Comparison of ENCODE assay signal across 8 cellular contexts in the genomic region with DNA sequence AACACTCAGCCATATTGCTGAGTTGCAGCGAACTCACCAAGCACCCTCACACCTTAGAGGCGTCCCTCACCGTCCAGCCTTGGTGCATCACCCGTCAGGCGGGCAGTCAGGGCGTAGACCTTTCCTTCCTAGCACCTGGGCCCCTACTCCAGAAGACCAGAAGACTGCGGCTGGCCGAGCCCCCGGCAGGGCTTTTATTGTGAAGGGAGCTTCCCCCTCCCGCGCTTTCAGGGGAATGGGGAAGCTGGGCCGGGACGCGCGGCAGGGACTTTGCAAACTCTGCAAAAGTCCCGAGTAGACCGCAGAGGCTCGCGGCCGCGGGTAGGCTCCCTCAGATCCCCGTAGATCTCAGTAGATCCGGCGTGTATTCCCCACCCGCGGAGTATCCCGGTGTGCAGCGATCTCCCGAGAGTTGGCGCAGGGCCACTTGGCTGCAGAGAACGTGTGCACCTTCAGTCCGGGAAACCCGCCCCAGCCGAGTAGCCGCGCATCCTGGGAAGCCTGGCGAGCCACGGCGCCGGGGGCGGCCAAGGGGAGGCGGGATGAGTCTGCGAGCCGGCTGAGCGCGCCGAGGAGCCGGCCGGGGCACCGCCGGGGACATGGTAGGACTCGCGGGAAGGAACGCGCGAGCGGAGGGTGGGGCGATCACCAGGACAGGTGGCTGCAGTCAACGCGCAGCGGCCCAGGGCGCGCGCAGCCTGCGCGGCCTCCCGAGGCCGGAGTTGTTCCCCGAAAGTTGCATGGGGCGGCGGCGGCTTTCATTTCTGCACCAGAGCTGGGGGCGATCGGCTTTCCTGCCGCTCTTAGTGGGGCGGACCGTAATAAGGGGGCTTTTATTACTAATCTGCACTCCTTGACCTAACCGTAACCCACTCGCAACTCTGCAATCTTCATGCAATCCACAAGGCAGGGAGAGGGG. TPM values are rescaled to one million over a fixed set of nuclear protein-coding genes. Genes with fewer than 3 reads are reported as not detected.
A peak's percentile ranks its signal among the peaks of the same experiment; 100 is the strongest.
DNase-seq lines count a peak whose midpoint lies in the region; ATAC-seq, FAIRE-seq and TF ChIP-seq lines count a peak whose summit lies in the region.

A gene (plus strand): TSS at position 268 of the 919 bp plus-strand sequence. CDS start 332 bp downstream, at position 600.

- peak within 1 kb of the TSS; percentile 47 for H3K4me3 ChIP-seq in AG04450 (ENCODE audit: low read depth, low read length)
- peak within 1 kb of the TSS; percentile 52 for H3K4me3 ChIP-seq in HEK293 (ENCODE audit: low read depth, low read length)
- H3K4me3 ChIP-seq in esophagus (ENCODE audit: low read depth in 1 of 2, low read length in 2 of 2) = peak within 1 kb of the TSS; percentile 52 to 62

- ATAC-seq in activated B cell treated with CpG ODN at 0.5 μM for 24 hours (ENCODE audit: low read depth) = no peak
- ATAC-seq in naive B cell (ENCODE audit: low read depth in 2 of 2) = peak in 1 of 2 donors; percentile 23
- ATAC-seq in HG03135 (IDR thresholded peaks at IDR 0.05; ENCODE audit: unreplicated experiment) = no peak

- no peak for TF ChIP-seq CTCF in AG04450 (IDR thresholded peaks at IDR 0.05; ENCODE audit: low read depth, low read length)
- no peak for TF ChIP-seq CTCF in HEK293 (tag by site-specific recombination; IDR thresholded peaks at IDR 0.05)
- no peak for TF ChIP-seq CTCF in activated B cell treated with CpG ODN at 0.5 μM for 24 hours (IDR thresholded peaks at IDR 0.05)
- no peak for TF ChIP-seq CTCF in type B pancreatic cell (conservative IDR thresholded peaks at IDR 0.05)

- DNase-seq in AG04450 (ENCODE audit: low read depth, low spot score) (no peak), activated B cell treated with CpG ODN at 0.5 μM for 24 hours (no peak), naive B cell (no peak), type B pancreatic cell (ENCODE audit: extremely low spot score, unreplicated experiment) (peak; percentile 72), GM19239 (ENCODE audit: insufficient read length, low spot score) (no peak)

- POLR2A ChIA-PET in AG04450 (lab: Yijun Ruan, JAX) (no interaction called here), HEK293 (lab: Yijun Ruan, JAX) (interaction anchor here (0.5 to 0.6 kb wide), 2 partner anchors 8 to 126 kb away, joined by 3 to 5 read pairs; a partner anchor contains a TSS), activated B cell treated with CpG ODN at 0.5 μM for 24 hours (lab: Charles Lee) (no interaction called here)

- CTCF ChIA-PET in AG04450 (lab: Charles Lee) = interaction anchor here (1.3 to 2.0 kb wide), 3 partner anchors 17 to 175 kb away, joined by 3 to 9 read pairs (median 6); no protein-coding TSS in a partner anchor
- CTCF ChIA-PET in HEK293 (lab: Yijun Ruan, JAX) = interaction anchor here (1.2 kb wide), 1 partner anchor 19 kb away, joined by 4 read pairs; no protein-coding TSS in a partner anchor
- CTCF ChIA-PET in activated B cell treated with CpG ODN at 0.5 μM for 24 hours (lab: Charles Lee) = interaction anchor here (1.0 kb wide), 1 partner anchor 12 kb away, joined by 4 read pairs; no protein-coding TSS in a partner anchor

- H3K9me3 ChIP-seq in AG04450 (ENCODE audit: control insufficient read depth, insufficient read depth, low read length) = peaks cover 3% of the 10 kb centered on the region
- no peaks in the 10 kb centered on the region for H3K9me3 ChIP-seq in HEK293 (ENCODE audit: control insufficient read depth, insufficient read depth, low read depth, low read length)
- H3K9me3 ChIP-seq in esophagus (ENCODE audit: control insufficient read depth in 2 of 2, insufficient read depth in 1 of 2, low read depth in 1 of 2, low read length in 1 of 2) = peaks cover 0 to under 1% of the 10 kb centered on the region in 2 donors

- no peaks in the 10 kb centered on the region for H3K36me3 ChIP-seq in HEK293 (ENCODE audit: control insufficient read depth in 2 of 2, insufficient read depth in 1 of 2, low read length in 2 of 2)
- no peaks in the 10 kb centered on the region for H3K36me3 ChIP-seq in esophagus (ENCODE audit: control insufficient read depth in 2 of 2, insufficient read depth in 2 of 2, low read length in 1 of 2)

- H3K27ac ChIP-seq in AG04450 (ENCODE audit: low read depth, low read length) (no peak within 1 kb of the TSS), HEK293 (ENCODE audit: extremely low read depth, low read depth, low read length) (no peak within 1 kb of the TSS; the same call in 1 of the 2 replicates), esophagus (ENCODE audit: low read depth in 2 of 2, low read length in 1 of 2) (no peak within 1 kb of the TSS)

- peaks cover 46% of the 10 kb centered on the region for H3K27me3 Mint-ChIP-seq in activated B cell treated with CpG ODN at 0.5 μM for 24 hours
- H3K27me3 Mint-ChIP-seq in naive B cell = peaks cover 32 to 66% (median 46%) of the 10 kb centered on the region in 3 donors
- H3K27me3 Mint-ChIP-seq in type B pancreatic cell = peaks cover 80% of the 10 kb centered on the region

- no peak for FAIRE-seq in GM19239 (lab: Jason Lieb, UNC)

- H3K27ac Mint-ChIP-seq in activated B cell treated with CpG ODN at 0.5 μM for 24 hours (no peak within 1 kb of the TSS), naive B cell (no peak within 1 kb of the TSS), type B pancreatic cell (no peak within 1 kb of the TSS)

- H3K4me1 Mint-ChIP-seq in activated B cell treated with CpG ODN at 0.5 μM for 24 hours (peaks cover 10% of the 10 kb centered on the region), naive B cell (peaks cover 0 to 18% (median 7%) of the 10 kb centered on the region in 3 donors), type B pancreatic cell (ENCODE audit: unreplicated experiment) (no peaks in the 10 kb centered on the region)

- peak within 1 kb of the TSS; percentile 42 for H3K4me3 Mint-ChIP-seq in activated B cell treated with CpG ODN at 0.5 μM for 24 hours
- peak within 1 kb of the TSS in 6 of 8 donors; percentile 45 to 82 (median 63) for H3K4me3 Mint-ChIP-seq in naive B cell
- peak within 1 kb of the TSS; percentile 87 for H3K4me3 Mint-ChIP-seq in type B pancreatic cell

- peaks cover 19% of the 10 kb centered on the region for H3K9me3 Mint-ChIP-seq in activated B cell treated with CpG ODN at 0.5 μM for 24 hours
- H3K9me3 Mint-ChIP-seq in naive B cell = peaks cover 9 to 27% (median 20%) of the 10 kb centered on the region in 7 donors
- peaks cover 16% of the 10 kb centered on the region for H3K9me3 Mint-ChIP-seq in type B pancreatic cell

- WGBS in esophagus, 2 donors = 2 to 3% methylated on average over 74 to 79 of the region's 79 CpGs

- H3K4me1 ChIP-seq in HEK293 (ENCODE audit: control insufficient read depth, insufficient read depth, low read length) (no peaks in the 10 kb centered on the region), esophagus (ENCODE audit: control insufficient read depth in 2 of 2, insufficient read depth in 2 of 2, low read length in 1 of 2) (peaks cover 0 to 2% of the 10 kb centered on the region in 2 donors)

- H3K27me3 ChIP-seq in AG04450 (ENCODE audit: control insufficient read depth, insufficient read depth, low read length) = peaks cover 35% of the 10 kb centered on the region
- H3K27me3 ChIP-seq in esophagus (ENCODE audit: control insufficient read depth in 1 of 2, insufficient read depth in 2 of 2, low read length in 2 of 2) = no peaks in the 10 kb centered on the region

- H3K36me3 Mint-ChIP-seq in activated B cell treated with CpG ODN at 0.5 μM for 24 hours (ENCODE audit: low read depth) (no peaks in the 10 kb centered on the region), naive B cell (peaks cover 4 to 17% of the 10 kb centered on the region in 2 donors), type B pancreatic cell (peaks cover 4% of the 10 kb centered on the region)

- intact Hi-C loops in activated B cell treated with CpG ODN at 0.5 μM for 24 hours (cut with micrococcal nuclease) = no loop called here

TF ChIP-seq in HEK293, 187 proteins besides CTCF, POLR2A, EP300 and RAD21 (continues in another document):
- TF ChIP-seq ZNF654 (tag by site-specific recombination; IDR thresholded peaks at IDR 0.05; ENCODE audit: low read depth) (no peak), ZNF76 (tag by site-specific recombination; IDR thresholded peaks at IDR 0.05; ENCODE audit: borderline replicate concordance, low read depth) (peak; percentile 76; the same call in 1 of the 2 replicates), EGR2 (tag by site-specific recombination; IDR thresholded peaks at IDR 0.05; ENCODE audit: low read depth) (peak; percentile 26; the same call in 1 of the 2 replicates), PRDM1 (tag by site-specific recombination; IDR thresholded peaks at IDR 0.05) (0 out of 2 replicates have a peak, but pooled peaks have one; percentile 11), TRIM28 (IDR thresholded peaks at IDR 0.05; ENCODE audit: borderline replicate concordance, low read length) (peak; percentile 22; the same call in 1 of the 2 replicates), RBAK (tag by site-specific recombination; IDR thresholded peaks at IDR 0.05) (no peak), ZNF629 (tag by site-specific recombination; IDR thresholded peaks at IDR 0.05) (no peak), GLIS1 (tag by site-specific recombination; IDR thresholded peaks at IDR 0.05) (peak; percentile 46; the same call in 1 of the 2 replicates), ZNF335 (tag by site-specific recombination; conservative IDR thresholded peaks at IDR 0.05) (peak; percentile 76)
- TF ChIP-seq, protein P1, sequence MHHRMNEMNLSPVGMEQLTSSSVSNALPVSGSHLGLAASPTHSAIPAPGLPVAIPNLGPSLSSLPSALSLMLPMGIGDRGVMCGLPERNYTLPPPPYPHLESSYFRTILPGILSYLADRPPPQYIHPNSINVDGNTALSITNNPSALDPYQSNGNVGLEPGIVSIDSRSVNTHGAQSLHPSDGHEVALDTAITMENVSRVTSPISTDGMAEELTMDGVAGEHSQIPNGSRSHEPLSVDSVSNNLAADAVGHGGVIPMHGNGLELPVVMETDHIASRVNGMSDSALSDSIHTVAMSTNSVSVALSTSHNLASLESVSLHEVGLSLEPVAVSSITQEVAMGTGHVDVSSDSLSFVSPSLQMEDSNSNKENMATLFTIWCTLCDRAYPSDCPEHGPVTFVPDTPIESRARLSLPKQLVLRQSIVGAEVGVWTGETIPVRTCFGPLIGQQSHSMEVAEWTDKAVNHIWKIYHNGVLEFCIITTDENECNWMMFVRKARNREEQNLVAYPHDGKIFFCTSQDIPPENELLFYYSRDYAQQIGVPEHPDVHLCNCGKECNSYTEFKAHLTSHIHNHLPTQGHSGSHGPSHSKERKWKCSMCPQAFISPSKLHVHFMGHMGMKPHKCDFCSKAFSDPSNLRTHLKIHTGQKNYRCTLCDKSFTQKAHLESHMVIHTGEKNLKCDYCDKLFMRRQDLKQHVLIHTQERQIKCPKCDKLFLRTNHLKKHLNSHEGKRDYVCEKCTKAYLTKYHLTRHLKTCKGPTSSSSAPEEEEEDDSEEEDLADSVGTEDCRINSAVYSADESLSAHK (tag by site-specific recombination; IDR thresholded peaks at IDR 0.05) = no peak

RNA-seq across cellular contexts. Expression of the gene that starts here (rescaled TPM):
- polyA plus RNA-seq in AG04450 (2011; rRNA removed) (0.43 and 0.46 TPM in 2 replicates), esophagus (1 to 10 TPM in 1 of 2 donors, under 1 TPM in 1; 0.71 to 1.1 TPM), naive B cell (ENCODE audit: low read depth in 6 of 6) (not detected)
- polyA minus RNA-seq in AG04450 (2011; rRNA and poly(A)+ RNA removed) = 0.70 and 0.78 TPM in 2 replicates
- total RNA-seq in activated B cell treated with CpG ODN at 0.5 μM for 24 hours (not detected in 2 replicates), type B pancreatic cell (ENCODE audit: low replicate concordance) (0.36 and 0.89 TPM in 2 replicates)

Comparison
In these comparisons a context has a peak if more than half of its experiments do, and no peak if none do; other contexts are left out.
1. Peak in DNase-seq in type B pancreatic cell; RNA of the gene not detected or under 1 TPM.